ENCODE assay signal across 8 cellular contexts in the genomic region with DNA sequence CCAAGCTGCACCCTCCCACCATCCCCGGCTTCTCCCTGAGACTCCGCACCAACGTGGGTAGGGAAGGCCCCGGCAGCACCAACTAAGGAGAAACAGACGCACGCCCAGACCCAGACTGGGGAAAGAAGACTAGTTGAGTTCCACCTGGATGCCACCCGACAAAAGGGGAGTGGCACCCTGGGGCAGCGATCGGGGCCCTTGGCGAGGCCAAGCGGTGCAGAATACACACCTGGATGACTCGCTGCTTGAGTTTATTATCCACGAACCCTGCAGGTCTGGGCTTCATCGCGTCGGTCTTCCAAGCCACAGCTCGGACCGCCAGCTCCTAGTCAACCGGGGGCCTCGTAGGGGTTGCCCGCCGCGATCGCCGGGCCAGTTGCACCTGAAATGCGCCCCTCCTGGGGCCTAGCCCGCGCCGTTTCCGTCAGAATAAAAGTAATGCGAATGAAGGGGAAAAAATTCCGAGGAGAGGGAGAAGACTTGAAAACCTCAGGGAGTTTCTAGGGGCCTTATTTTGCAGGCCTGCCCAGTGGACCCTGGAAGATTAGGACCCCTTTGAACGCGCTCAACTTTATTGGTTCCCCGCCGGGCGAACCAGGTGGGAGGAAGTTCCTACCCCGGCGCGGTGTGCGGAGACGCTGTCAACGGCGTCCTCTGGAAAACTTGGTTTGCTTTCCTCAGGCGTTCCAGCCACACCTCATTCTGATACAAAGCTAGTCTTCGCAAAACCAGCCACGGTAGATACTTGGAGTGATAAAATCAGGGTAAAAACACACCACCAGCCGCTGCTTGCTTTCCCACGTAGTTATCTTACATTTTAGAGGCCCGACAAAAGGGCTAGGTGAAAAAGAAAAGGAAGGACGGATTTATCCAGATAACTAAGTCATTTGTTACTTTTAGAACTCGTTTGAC. TPM values are rescaled to one million over a fixed set of nuclear protein-coding genes. Genes with fewer than 3 reads are reported as not detected.
DNase-seq lines count a peak whose midpoint lies in the region; ATAC-seq and TF ChIP-seq lines count a peak whose summit lies in the region.

Gene NVL, minus strand, starts transcription at position 331 of the 912 bp plus-strand sequence. Its CDS starts 45 bp downstream, at position 286.

- peaks cover 5% of the 10 kb centered on the region for H3K36me3 Mint-ChIP-seq in activated CD4-positive, alpha-beta T cell treated with anti-CD3 and anti-CD28 coated beads, Interleukin-2, amount 10 ng/mL, durations not matched to agents 7 days and 5 days (ENCODE audit: low read depth)

- peak within 1 kb of the TSS; percentile 98 for H3K4me3 Mint-ChIP-seq in activated CD4-positive, alpha-beta T cell treated with anti-CD3 and anti-CD28 coated beads, Interleukin-2, amount 10 ng/mL, durations not matched to agents 7 days and 5 days

- H3K4me1 Mint-ChIP-seq in activated CD4-positive, alpha-beta T cell treated with anti-CD3 and anti-CD28 coated beads, Interleukin-2, amount 10 ng/mL, durations not matched to agents 7 days and 5 days = peaks cover 55% of the 10 kb centered on the region

- POLR2A ChIA-PET in activated CD4-positive, alpha-beta T cell treated with anti-CD3 and anti-CD28 coated beads, Interleukin-2, amount 10 ng/mL, durations not matched to agents 7 days and 5 days (lab: Charles Lee) = interaction anchor here (0.6 kb wide), 1 partner anchor 66 kb away, joined by 3 read pairs; no protein-coding TSS in a partner anchor

- ATAC-seq in GM19372 (IDR thresholded peaks at IDR 0.05; ENCODE audit: low read depth, unreplicated experiment) (peak; percentile 71), HG03521 (IDR thresholded peaks at IDR 0.05; ENCODE audit: unreplicated experiment) (peak; percentile 73)

- H3K27ac ChIP-seq in C4-2B = peak within 1 kb of the TSS; percentile 98

- DNase-seq in NCI-H748 (lab: John Stamatoyannopoulos, UW; ENCODE audit: unreplicated experiment) (peak; percentile 89), cortex of kidney (lab: John Stamatoyannopoulos, UW) (peak; percentile 13), left kidney (ENCODE audit: low read depth, low spot score) (peak; percentile 97)
- DNase-seq in activated CD4-positive, alpha-beta T cell treated with anti-CD3 and anti-CD28 coated beads, Interleukin-2, amount 10 ng/mL, durations not matched to agents 7 days and 5 days = peak; percentile 86
- DNase-seq in stimulated activated CD4-positive, alpha-beta T cell treated with anti-CD3 and anti-CD28 coated beads, Interleukin-1b, Interleukin-23, amount 100 ng/mL, for 48 hours = peak; percentile 82

- CTCF ChIA-PET in activated CD4-positive, alpha-beta T cell treated with anti-CD3 and anti-CD28 coated beads, Interleukin-2, amount 10 ng/mL, durations not matched to agents 7 days and 5 days (lab: Charles Lee) = interaction anchor here (1.0 to 1.6 kb wide), 5 partner anchors 34 to 214 kb away, joined by 3 to 4 read pairs (median 3); no protein-coding TSS in a partner anchor

- peaks cover 3% of the 10 kb centered on the region for H3K9me3 Mint-ChIP-seq in activated CD4-positive, alpha-beta T cell treated with anti-CD3 and anti-CD28 coated beads, Interleukin-2, amount 10 ng/mL, durations not matched to agents 7 days and 5 days

- H3K27me3 Mint-ChIP-seq in activated CD4-positive, alpha-beta T cell treated with anti-CD3 and anti-CD28 coated beads, Interleukin-2, amount 10 ng/mL, durations not matched to agents 7 days and 5 days = no peaks in the 10 kb centered on the region

- TF ChIP-seq CTCF in C4-2B (conservative IDR thresholded peaks at IDR 0.05) = no peak

- peak within 1 kb of the TSS; percentile 100 for H3K27ac Mint-ChIP-seq in activated CD4-positive, alpha-beta T cell treated with anti-CD3 and anti-CD28 coated beads, Interleukin-2, amount 10 ng/mL, durations not matched to agents 7 days and 5 days

RNA-seq across cellular contexts. Expression of gene NVL, which starts in this region (rescaled TPM):
- 10 to 100 TPM; 41.6 to 43.5 TPM for total RNA-seq in activated CD4-positive, alpha-beta T cell treated with anti-CD3 and anti-CD28 coated beads, Interleukin-2, amount 10 ng/mL, durations not matched to agents 7 days and 5 days

Comparison
In these comparisons a context has a peak if more than half of its experiments do, and no peak if none do; other contexts are left out.
1. Peak in every context shown above with its lines: DNase-seq, ATAC-seq and H3K27ac ChIP-seq.
2. DNase-seq: peak in every context shown above with its lines; median percentile 97 in left kidney; 89 in NCI-H748; 86 in activated CD4-positive, alpha-beta T cell treated with anti-CD3 and anti-CD28 coated beads, Interleukin-2, amount 10 ng/mL, durations not matched to agents 7 days and 5 days; 82 in stimulated activated CD4-positive, alpha-beta T cell treated with anti-CD3 and anti-CD28 coated beads, Interleukin-1b, Interleukin-23, amount 100 ng/mL, for 48 hours; 13 in cortex of kidney.